ENCODE assay signal across 19 cellular contexts in the genomic region with DNA sequence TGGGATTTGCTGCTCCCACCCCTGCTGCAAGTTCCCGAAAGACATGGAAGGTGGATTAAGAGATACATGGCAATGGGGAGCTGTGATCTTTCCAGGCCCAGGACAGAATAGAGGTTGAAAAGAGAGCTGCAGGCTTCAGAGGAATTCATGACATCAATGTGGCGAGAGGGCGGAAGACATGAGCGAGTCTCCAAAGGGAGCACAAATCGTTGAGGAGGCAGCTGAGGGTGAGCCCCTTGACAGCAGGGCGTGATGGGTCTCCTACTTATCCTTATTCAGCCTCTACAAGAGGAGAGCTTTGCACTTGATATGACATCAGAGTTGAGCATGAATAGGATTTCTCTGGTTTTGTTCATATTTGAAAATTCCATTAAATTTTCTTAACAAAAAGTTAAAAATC. TPM values are rescaled to one million over a fixed set of nuclear protein-coding genes. Genes with fewer than 3 reads are reported as not detected.
DNase-seq lines count a peak whose midpoint lies in the region; ATAC-seq, FAIRE-seq and TF ChIP-seq lines count a peak whose summit lies in the region.
"Had no signal": no experiment of that assay in that cellular context is flagged by ENCODE, and none has a peak within 500 bp of the region (broad histone marks: within the 10 kb centered on the region; RNA-seq: fewer than 3 reads in every experiment).

No MANE protein-coding gene starts in this region.

- WGBS in mesenchymal stem cell = 98% methylated on average over 5 of the region's 6 CpGs

- in situ Hi-C loops in Panc1 (cut with HindIII; ENCODE audit: low pct_unique_long_range_greater_than_20kb, low sequenced_read_pairs) = no loop called here

- no peaks in the 10 kb centered on the region for H3K4me1 ChIP-seq in CD8-positive, alpha-beta T cell (ENCODE audit: insufficient read depth, low read length)
- H3K4me1 ChIP-seq in Panc1 (ENCODE audit: control insufficient read depth, insufficient read depth, low read length) (no peaks in the 10 kb centered on the region), mesenchymal stem cell (ENCODE audit: control insufficient read depth, insufficient read depth, low read depth, low read length) (peaks cover 4% of the 10 kb centered on the region)
- H3K4me1 ChIP-seq: BE2C, HAP-1 had no signal

- H3K36me3 ChIP-seq in CD8-positive, alpha-beta T cell (ENCODE audit: insufficient read depth, low read length) = no peaks in the 10 kb centered on the region
- H3K36me3 ChIP-seq in Panc1 (ENCODE audit: control insufficient read depth, insufficient read depth, low read length) (no peaks in the 10 kb centered on the region), mesenchymal stem cell (ENCODE audit: control insufficient read depth in 1 of 2, insufficient read depth in 2 of 2, low read depth in 1 of 2, low read length in 2 of 2) (no peaks in the 10 kb centered on the region)
- H3K36me3 ChIP-seq: BE2C, HAP-1 had no signal

- H2AK5ac ChIP-seq in mesenchymal stem cell (ENCODE audit: low read length, severe bottlenecking) = peak overlapping the region; percentile 40

- no peak overlapping the region for H3K4me3 ChIP-seq in CD8-positive, alpha-beta T cell (ENCODE audit: low read depth, low read length)
- H3K4me3 ChIP-seq in Panc1 (ENCODE audit: low read depth in 2 of 2, low read length in 2 of 2) (no peak overlapping the region), mesenchymal stem cell (ENCODE audit: insufficient read depth in 1 of 2, low read depth in 1 of 2, low read length in 2 of 2) (no peak overlapping the region)
- H3K4me3 ChIP-seq: HAP-1 had no signal

- intact Hi-C loops in CD8-positive, alpha-beta T cell (cut with DNase I, micrococcal nuclease) = no loop called here
- intact Hi-C loops in Panc1 (cut with micrococcal nuclease; ENCODE audit: unreplicated experiment) = no loop called here

- H2AFZ ChIP-seq in mesenchymal stem cell (ENCODE audit: low read depth, low read length) = no peak overlapping the region

- no peak for TF ChIP-seq POLR2A in GM12891 (IDR thresholded peaks at IDR 0.05; ENCODE audit: low read depth, low read length)

- no peak overlapping the region for H2BK15ac ChIP-seq in mesenchymal stem cell (ENCODE audit: low read depth, poor library complexity, severe bottlenecking)

- POLR2A ChIA-PET in CD8-positive, alpha-beta T cell (lab: Charles Lee) = no interaction called here
- POLR2A ChIA-PET in Panc1 (lab: Charles Lee) = no interaction called here

- FAIRE-seq in GM12891 (lab: Jason Lieb, UNC) = no peak
- FAIRE-seq: A204.1, H1 had no signal

- peak overlapping the region; percentile 96 for H3K27ac ChIP-seq in C4-2B
- H3K27ac ChIP-seq in CD8-positive, alpha-beta T cell (ENCODE audit: low read depth, low read length) = no peak overlapping the region
- H3K27ac ChIP-seq in Panc1 (ENCODE audit: low read length) = no peak overlapping the region
- no peak overlapping the region for H3K27ac ChIP-seq in mesenchymal stem cell (ENCODE audit: low read length, poor library complexity, severe bottlenecking)
- H3K27ac ChIP-seq: KMS-11 had no signal

- H3K18ac ChIP-seq in mesenchymal stem cell (ENCODE audit: low read depth in 1 of 2, low read length in 2 of 2) = no peak overlapping the region

- no peaks in the 10 kb centered on the region for H3K9me3 Mint-ChIP-seq in CD8-positive, alpha-beta T cell
- H3K9me3 Mint-ChIP-seq: CD4-positive, alpha-beta T cell had no signal

- CTCF ChIA-PET in CD8-positive, alpha-beta T cell (lab: Charles Lee) = no interaction called here
- CTCF ChIA-PET in Panc1 (lab: Charles Lee) = interaction anchor here (0.7 kb wide), 1 partner anchor 26 kb away, joined by 5 read pairs; no protein-coding TSS in a partner anchor

- H3K36me3 Mint-ChIP-seq in CD8-positive, alpha-beta T cell = no peaks in the 10 kb centered on the region

- no peak overlapping the region for H3K23ac ChIP-seq in mesenchymal stem cell (ENCODE audit: low read length in 2 of 2)

- H3K79me1 ChIP-seq in mesenchymal stem cell (replicated peaks; ENCODE audit: low read length, poor library complexity, severe bottlenecking) = no peaks in the 10 kb centered on the region

- H2BK12ac ChIP-seq in mesenchymal stem cell (ENCODE audit: low read length in 2 of 2) = no peak overlapping the region

- no peak for TF ChIP-seq CTCF in C4-2B (conservative IDR thresholded peaks at IDR 0.05)
- no peak for TF ChIP-seq CTCF in CD8-positive, alpha-beta T cell (IDR thresholded peaks at IDR 0.05)
- no peak for TF ChIP-seq CTCF in Panc1 (IDR thresholded peaks at IDR 0.05)

- H3K4ac ChIP-seq in mesenchymal stem cell (ENCODE audit: low read depth in 1 of 2, low read length in 2 of 2) = no peak overlapping the region

- H3K9me3 ChIP-seq in CD8-positive, alpha-beta T cell (ENCODE audit: low read length) = no peaks in the 10 kb centered on the region
- H3K9me3 ChIP-seq in Panc1 (ENCODE audit: control insufficient read depth, insufficient read depth, low read depth, low read length) (no peaks in the 10 kb centered on the region), mesenchymal stem cell (ENCODE audit: control insufficient read depth, low read length) (no peaks in the 10 kb centered on the region)
- H3K9me3 ChIP-seq: BE2C, HAP-1 had no signal

- no peak overlapping the region for H3K14ac ChIP-seq in mesenchymal stem cell (ENCODE audit: low read length in 2 of 2)

- no peak for DNase-seq in CD8-positive, alpha-beta T cell
- DNase-seq in Panc1 (ENCODE audit: low read depth, low spot score) = no peak
- no peak for DNase-seq in mesenchymal stem cell
- no peak for DNase-seq in NCI-H2171 (lab: John Stamatoyannopoulos, UW)
- DNase-seq in GM12891 (ENCODE audit: insufficient read length, low spot score) = no peak
- no peak for DNase-seq in activated effector memory CD4-positive, alpha-beta T cell treated with Interleukin-2 at 50 U/mL for 16 hours
- DNase-seq: ACHN; BE2C; C1 segment of cervical spinal cord; Calu3; CD4-positive, alpha-beta T cell; DMS 273 treated with DMSO at 0.1 percent for 48 hours; DMS79; GDM1 had no signal

- no peak for ATAC-seq in CD8-positive, alpha-beta T cell
- 0 out of 2 replicates have a peak, but pooled peaks have one; percentile 26 for ATAC-seq in Panc1

- no peaks in the 10 kb centered on the region for H3K27me3 ChIP-seq in CD8-positive, alpha-beta T cell (ENCODE audit: insufficient read depth, low read length)
- H3K27me3 ChIP-seq in Panc1 (ENCODE audit: control insufficient read depth, insufficient read depth, low read length) (no peaks in the 10 kb centered on the region; the same call in 1 of the 2 replicates), mesenchymal stem cell (ENCODE audit: control insufficient read depth in 1 of 2, insufficient read depth in 1 of 2, low read length in 2 of 2) (no peaks in the 10 kb centered on the region)
- H3K27me3 ChIP-seq: BE2C had no signal

- peak overlapping the region; percentile 12 for H3K27ac Mint-ChIP-seq in CD8-positive, alpha-beta T cell
- H3K27ac Mint-ChIP-seq: CD4-positive, alpha-beta T cell had no signal

- H3K4me2 ChIP-seq in mesenchymal stem cell (ENCODE audit: low read length, poor library complexity, severe bottlenecking) = no peak overlapping the region
- H3K4me2 ChIP-seq: KMS-11 had no signal

- no peak overlapping the region for H2BK120ac ChIP-seq in mesenchymal stem cell (ENCODE audit: low read depth, low read length)

- peaks cover 8% of the 10 kb centered on the region for H3K27me3 Mint-ChIP-seq in CD8-positive, alpha-beta T cell (ENCODE audit: low read depth)

- H3K4me3 Mint-ChIP-seq in CD8-positive, alpha-beta T cell = no peak overlapping the region
- H3K4me3 Mint-ChIP-seq: CD4-positive, alpha-beta T cell had no signal

- H2BK5ac ChIP-seq in mesenchymal stem cell (ENCODE audit: low read depth, low read length, poor library complexity, severe bottlenecking) = no peak overlapping the region

- no TSS peak for BruUV-seq in Panc1 (replicated peaks; lab: Mats Ljungman, UMichigan)

- no peak overlapping the region for H4K8ac ChIP-seq in mesenchymal stem cell (ENCODE audit: low read length)

- H3K9ac ChIP-seq in mesenchymal stem cell (ENCODE audit: low read length) = no peak overlapping the region
- H3K9ac ChIP-seq: KMS-11 had no signal

- H4K91ac ChIP-seq in mesenchymal stem cell (ENCODE audit: low read length) = no peak overlapping the region

- H3K4me1 Mint-ChIP-seq in CD8-positive, alpha-beta T cell (ENCODE audit: low read depth) = peaks cover 13% of the 10 kb centered on the region

TF ChIP-seq in GM12891, 5 proteins besides CTCF, POLR2A, EP300 and RAD21:
- TF ChIP-seq POU2F2 (IDR thresholded peaks at IDR 0.05; ENCODE audit: low read depth, low read length) (no peak), PAX5 (IDR thresholded peaks at IDR 0.05; ENCODE audit: insufficient read depth, low read length, severe bottlenecking) (no peak), TAF1 (IDR thresholded peaks at IDR 0.05; ENCODE audit: low read depth, low read length) (no peak), POLR2AphosphoS5 (IDR thresholded peaks at IDR 0.05; ENCODE audit: low read depth, low read length) (no peak), SPI1 (IDR thresholded peaks at IDR 0.05; ENCODE audit: low read depth, low read length) (no peak)

RNA-seq across cellular contexts. Expression of a gene that starts 45.5 kb away (rescaled TPM):
- not detected for total RNA-seq in CD8-positive, alpha-beta T cell
- total RNA-seq in Panc1 (2021; ENCODE audit: unreplicated experiment) = 0.28 TPM
- polyA plus RNA-seq in Panc1 (2012; ENCODE audit: insufficient read length) = 0.22 TPM
- 0.08 TPM for polyA plus RNA-seq in mesenchymal stem cell (2013, experiment 1 of 2)
- polyA plus RNA-seq in mesenchymal stem cell (2013, experiment 2 of 2) = 0.12 TPM
- polyA plus RNA-seq in GM12891 (2012; ENCODE audit: low read depth, missing spikeins) = 1.8 TPM
